8 cellular contexts compared by ENCODE assay signal in genomic region chr17:74860229-74860998, GRCh38. TPM values are rescaled to one million over a fixed set of nuclear protein-coding genes. Genes with fewer than 3 reads are reported as not detected.
DNase-seq lines count a peak whose midpoint lies in the region; ATAC-seq and TF ChIP-seq lines count a peak whose summit lies in the region.

No MANE protein-coding gene starts in this region.

- H3K27ac Mint-ChIP-seq in IgD-negative memory B cell: peak overlapping the region in 1 of 3 donors; percentile 76

- H3F3A ChIP-seq in neural cell (ENCODE audit: insufficient read depth, low read length, poor library complexity, severe bottlenecking): no peaks in the 10 kb centered on the region

- no peak for TF ChIP-seq EP300 in neural cell (conservative IDR thresholded peaks at IDR 0.05; ENCODE audit: poor library complexity, severe bottlenecking)

- no peaks in the 10 kb centered on the region for H4K20me1 ChIP-seq in neural cell (ENCODE audit: insufficient read depth)

- no peak for TF ChIP-seq CTCF in neural cell (IDR thresholded peaks at IDR 0.05; ENCODE audit: poor library complexity, severe bottlenecking)

- H3K27me3 Mint-ChIP-seq in IgD-negative memory B cell: peaks cover 47% of the 10 kb centered on the region

- H3K4me3 ChIP-seq in neural cell (ENCODE audit: low read length): peak overlapping the region; percentile 52

- ATAC-seq in HG03139 (IDR thresholded peaks at IDR 0.05; ENCODE audit: unreplicated experiment): no peak

- H3K27me3 ChIP-seq in neural cell (ENCODE audit: insufficient read depth, low read depth, low read length): peaks cover 67% of the 10 kb centered on the region

- no peaks in the 10 kb centered on the region for H3K36me3 Mint-ChIP-seq in IgD-negative memory B cell

- TF ChIP-seq RAD21 in neural cell (conservative IDR thresholded peaks at IDR 0.05): no peak

- H3K4me1 Mint-ChIP-seq in IgD-negative memory B cell: peaks cover 3 to 6% (median 5%) of the 10 kb centered on the region in 3 donors

- H3K9me3 Mint-ChIP-seq in IgD-negative memory B cell: no peaks in the 10 kb centered on the region

- H3K27ac ChIP-seq in caudate nucleus (ENCODE audit: low read depth, low read length): peak overlapping the region; percentile 44
- no peak overlapping the region for H3K27ac ChIP-seq in neural cell (ENCODE audit: low read length)

- H3K4me3 Mint-ChIP-seq in IgD-negative memory B cell: peak overlapping the region in 3 of 4 donors; percentile 62 to 84 (median 78)

- H3K79me2 ChIP-seq in neural cell (replicated peaks; ENCODE audit: insufficient read depth, low read length): no peaks in the 10 kb centered on the region

- H3K36me3 ChIP-seq in neural cell (ENCODE audit: insufficient read depth, low read length): no peaks in the 10 kb centered on the region

- H2AFZ ChIP-seq in neural cell (ENCODE audit: low read depth, low read length): no peak overlapping the region

- H3K9ac ChIP-seq in neural cell (ENCODE audit: low read length): no peak overlapping the region

- H3K4me2 ChIP-seq in neural cell (ENCODE audit: low read length): no peak overlapping the region

- DNase-seq in COLO668 (lab: John Stamatoyannopoulos, UW; ENCODE audit: unreplicated experiment) (peak; percentile 16), caudate nucleus (lab: John Stamatoyannopoulos, UW) (peak in 3 of 61 donors; percentile 6 to 27 (median 24)), NCI-H2081 (lab: John Stamatoyannopoulos, UW) (no peak)
- DNase-seq in NK-92 treated with Interleukin-12 subunit alpha and Interleukin-12 subunit beta, amount 100 ng/mL, for 24 hours (lab: John Stamatoyannopoulos, UW): no peak
- DNase-seq in activated effector memory CD4-positive, alpha-beta T cell treated with Interleukin-2 at 50 U/mL for 16 hours: no peak

- H3K9me3 ChIP-seq in neural cell (ENCODE audit: low read length): no peaks in the 10 kb centered on the region

- H3K9me2 ChIP-seq in neural cell (ENCODE audit: insufficient read depth, low read length): no peaks in the 10 kb centered on the region

TF ChIP-seq in neural cell, 6 proteins besides CTCF, POLR2A, EP300 and RAD21:
- TF ChIP-seq EZH2 (IDR thresholded peaks at IDR 0.05; ENCODE audit: borderline replicate concordance, insufficient read depth, low read length, poor library complexity, severe bottlenecking): peak; percentile 86
- TF ChIP-seq SMC3 (conservative IDR thresholded peaks at IDR 0.05; ENCODE audit: poor library complexity): no peak

RNA-seq across cellular contexts. Expression of gene GRIN2C, which starts 0.7 kb away (rescaled TPM):
- polyA plus RNA-seq in IgD-negative memory B cell (not detected), neural cell (0.04 TPM in 1 of 2 replicates, not detected in the other)
- 0.24 TPM in 1 of 2 replicates, not detected in the other for polyA minus RNA-seq in neural cell

RNA-seq across cellular contexts. Expression of gene FDXR, which starts 12.4 kb away (rescaled TPM):
- polyA plus RNA-seq in IgD-negative memory B cell: 5.9 TPM
- polyA plus RNA-seq in neural cell: 14.4 and 16.1 TPM in 2 replicates
- 6.3 and 7.2 TPM in 2 replicates for polyA minus RNA-seq in neural cell

RNA-seq across cellular contexts. Expression of gene FADS6, which starts 33.0 kb away (rescaled TPM):
- polyA plus RNA-seq in IgD-negative memory B cell: not detected
- not detected in 2 replicates for polyA plus RNA-seq in neural cell
- not detected in 2 replicates for polyA minus RNA-seq in neural cell
